22 cellular contexts compared by ENCODE assay signal in genomic region chr1:61091455-61091854, GRCh38. TPM values are rescaled to one million over a fixed set of nuclear protein-coding genes. Genes with fewer than 3 reads are reported as not detected.
DNase-seq lines count a peak whose midpoint lies in the region; ATAC-seq, FAIRE-seq and TF ChIP-seq lines count a peak whose summit lies in the region.
"Had no signal": no experiment of that assay in that cellular context is flagged by ENCODE, and none has a peak within 500 bp of the region (broad histone marks: within the 10 kb centered on the region; RNA-seq: fewer than 3 reads in every experiment).

No MANE protein-coding gene starts in this region.

- no peak for TF ChIP-seq POLR2A in K562 (conservative IDR thresholded peaks at IDR 0.05)
- TF ChIP-seq POLR2A in vagina (IDR thresholded peaks at IDR 0.05), result no peak

- H3K4me3 ChIP-seq in K562 (no peak overlapping the region), skeletal muscle tissue (ENCODE audit: low read length in 3 of 3) (peak overlapping the region in 2 of 3 donors; percentile 55 to 61), vagina (no peak overlapping the region), small intestine (ENCODE audit: low read depth in 1 of 2, low read length in 2 of 2) (no peak overlapping the region)
- H3K4me3 ChIP-seq: GM23338 had no signal

- POLR2A ChIA-PET in K562 (lab: Yijun Ruan, JAX), result interaction anchor here (1.2 to 1.3 kb wide), 2 partner anchors 14 to 19 kb away, joined by 4 to 5 read pairs; no protein-coding TSS in a partner anchor

- FAIRE-seq in K562 (lab: Jason Lieb, UNC) (no peak), small intestine (lab: Jason Lieb, UNC) (no peak)
- FAIRE-seq: D721Med had no signal

- no peaks in the 10 kb centered on the region; a peak in 2 of 5 replicates for H3K4me1 ChIP-seq in K562 (replicated peaks in 1 of 2; ENCODE audit: control insufficient read depth in 2 of 2, insufficient read depth in 2 of 2, low read length in 2 of 2)
- peaks cover 22 to 45% (median 30%) of the 10 kb centered on the region in 3 donors for H3K4me1 ChIP-seq in skeletal muscle tissue (ENCODE audit: control insufficient read depth in 3 of 3, insufficient read depth in 3 of 3, low read length in 3 of 3)
- H3K4me1 ChIP-seq in vagina, result peaks cover 59% of the 10 kb centered on the region
- H3K4me1 ChIP-seq in small intestine (ENCODE audit: control insufficient read depth in 2 of 2, insufficient read depth in 1 of 2, low read depth in 1 of 2, low read length in 1 of 2), result peaks cover 0 to 7% of the 10 kb centered on the region in 2 donors

- H3K4me2 ChIP-seq in K562 (ENCODE audit: insufficient read depth, low read length), result no peak overlapping the region
- H3K4me2 ChIP-seq: GM23338 had no signal

- H3K27ac ChIP-seq in K562 (ENCODE audit: extremely low read depth, low read depth, low read length) (no peak overlapping the region), skeletal muscle tissue (ENCODE audit: low read depth, low read length) (peak overlapping the region; percentile 88), vagina (no peak overlapping the region), small intestine (ENCODE audit: low read depth in 1 of 2, low read length in 1 of 2) (no peak overlapping the region)
- H3K27ac ChIP-seq: RWPE1 had no signal

- no peak overlapping the region for H3K9ac ChIP-seq in K562 (ENCODE audit: insufficient read depth in 1 of 2, low read depth in 2 of 2, low read length in 2 of 2)
- peak overlapping the region; percentile 36 to 63 (median 41) for H3K9ac ChIP-seq in skeletal muscle tissue (ENCODE audit: low read depth in 1 of 3, low read length in 3 of 3)

- 0 out of 2 replicates have a peak, but pooled peaks have one; percentile 30 for TF ChIP-seq EP300 in K562 (IDR thresholded peaks at IDR 0.05; ENCODE audit: low read length)

- no peak overlapping the region for H2AFZ ChIP-seq in K562 (ENCODE audit: low read depth, low read length)
- H2AFZ ChIP-seq: GM23338 had no signal

- DNase-seq in SK-MEL-5 (ENCODE audit: low read depth, low spot score), result peak; percentile 43
- DNase-seq in K562 (ENCODE audit: extremely low read depth in 1 of 4, low spot score in 3 of 4), result peak in 1 of 4 experiments; percentile 47
- no peak for DNase-seq in left lobe of liver (ENCODE audit: low spot score)
- no peak for DNase-seq in NCI-H446 treated with DMSO at 0.1 percent for 48 hours (lab: John Stamatoyannopoulos, UW)
- no peak for DNase-seq in vagina (ENCODE audit: extremely low spot score in 2 of 2)
- DNase-seq in small intestine, result no peak
- DNase-seq in SHP77 treated with DMSO at 0.1 percent for 48 hours (lab: John Stamatoyannopoulos, UW), result no peak
- DNase-seq: activated CD8-positive, alpha-beta T cell treated with anti-CD3 and anti-CD28 coated beads for 36 hours; activated T-cell treated with anti-CD3 and anti-CD28 coated beads, Interleukin-2, amount 50 U/mL, for 24 hours; foreskin fibroblast; IMR-90; NCI-H2107; NCI-H510A; nucleus accumbens; retina; stimulated activated CD4-positive, alpha-beta T cell treated with anti-CD3 and anti-CD28 coated beads, Interleukin-15, amount 100 ng/mL, for 24 hours; T-helper 9 cell had no signal

- no peaks in the 10 kb centered on the region for H3K9me3 ChIP-seq in K562 (replicated peaks; ENCODE audit: control insufficient read depth, insufficient read depth, low read depth, low read length)
- no peaks in the 10 kb centered on the region for H3K9me3 ChIP-seq in skeletal muscle tissue (ENCODE audit: control insufficient read depth in 3 of 3, low read length in 3 of 3)
- H3K9me3 ChIP-seq in vagina, result no peaks in the 10 kb centered on the region
- no peaks in the 10 kb centered on the region for H3K9me3 ChIP-seq in small intestine (ENCODE audit: control insufficient read depth, low read depth)

- TF ChIP-seq CTCF in K562 (IDR thresholded peaks at IDR 0.05 in 2 of 3, conservative IDR thresholded peaks at IDR 0.05 in 1 of 3; ENCODE audit: insufficient read depth in 2 of 3, low read depth in 1 of 3, low read length in 3 of 3), result no peak
- no peak for TF ChIP-seq CTCF in vagina (IDR thresholded peaks at IDR 0.05)

- no peak for TF ChIP-seq RAD21 in K562 (CRISPR knock-in tag; conservative IDR thresholded peaks at IDR 0.05 in 1 of 2, IDR thresholded peaks at IDR 0.05 in 1 of 2)

- BruUV-seq in K562 (replicated peaks; lab: Mats Ljungman, UMichigan), result no TSS peak

- in situ Hi-C loops in SK-MEL-5 (cut with HindIII; ENCODE audit: low pct_unique_long_range_greater_than_20kb, low sequenced_read_pairs), result no loop called here
- in situ Hi-C loops in K562 (cut with MboI), result no loop called here

- H4K20me1 ChIP-seq in K562 (replicated peaks; ENCODE audit: control insufficient read depth, insufficient read depth, low read length), result peaks cover 6% of the 10 kb centered on the region; the same call in 1 of the 2 replicates

- ATAC-seq in K562 (no peak; the same call in 2 of the 3 replicates), left lobe of liver (peak; percentile 51)
- ATAC-seq: activated CD4-positive, CD25-positive, alpha-beta regulatory T cell treated with anti-CD3 and anti-CD28 coated beads, Interleukin-2, amount 50 U/mL, for 24 hours; activated CD8-positive, alpha-beta T cell treated with anti-CD3 and anti-CD28 coated beads for 36 hours; GM23338 had no signal

- H3K36me3 ChIP-seq in K562 (ENCODE audit: control insufficient read depth, insufficient read depth, low read length) (peaks cover 56% of the 10 kb centered on the region), skeletal muscle tissue (ENCODE audit: control insufficient read depth in 3 of 3, insufficient read depth in 3 of 3, low read length in 3 of 3) (peaks cover 0 to 7% (median 2%) of the 10 kb centered on the region in 3 donors), vagina (peaks cover 0 to 9% of the 10 kb centered on the region in 2 donors), small intestine (ENCODE audit: control insufficient read depth in 2 of 2, insufficient read depth in 2 of 2, low read length in 2 of 2) (no peaks in the 10 kb centered on the region)

- 8% methylated on average over 3 of the region's 3 CpGs for WGBS in K562 (ENCODE audit: insufficient coverage, low coverage, missing lambda C conversion rate)
- 21 to 43% (median 37%) methylated on average over 3 of the region's 3 CpGs for WGBS in small intestine, 3 donors

- no peaks in the 10 kb centered on the region for H3K27me3 ChIP-seq in K562 (ENCODE audit: control insufficient read depth in 2 of 2, insufficient read depth in 2 of 2, low read length in 2 of 2)
- H3K27me3 ChIP-seq in skeletal muscle tissue (ENCODE audit: control insufficient read depth in 3 of 3, insufficient read depth in 3 of 3, low read length in 3 of 3), result no peaks in the 10 kb centered on the region
- H3K27me3 ChIP-seq in vagina, result no peaks in the 10 kb centered on the region
- H3K27me3 ChIP-seq in small intestine (ENCODE audit: control insufficient read depth in 2 of 2, insufficient read depth in 2 of 2, low read length in 2 of 2), result no peaks in the 10 kb centered on the region

- no peaks in the 10 kb centered on the region for H3K9me1 ChIP-seq in K562 (ENCODE audit: control insufficient read depth, insufficient read depth, low read length)

- CTCF ChIA-PET in K562 (lab: Yijun Ruan, JAX; ENCODE audit: low intra/inter-chr PET ratio), result no interaction called here

- intact Hi-C loops in K562 (cut with micrococcal nuclease) (loop anchor here (10.0 kb wide), 1 partner anchor 763 kb away; no protein-coding TSS in a partner anchor), vagina (cut with DNase I) (no loop called here)

- H3K79me2 ChIP-seq in K562 (ENCODE audit: control insufficient read depth, insufficient read depth, low read length), result peaks cover 99% of the 10 kb centered on the region

TF ChIP-seq in K562, 482 proteins besides CTCF, POLR2A, EP300 and RAD21 (continues in another document):
- TF ChIP-seq DPF2 (IDR thresholded peaks at IDR 0.05), result peak; percentile 31; the same call in 1 of the 2 replicates
- TF ChIP-seq ZNF75A (CRISPR knock-in tag; IDR thresholded peaks at IDR 0.05), result no peak
- no peak for TF ChIP-seq KLF6 (CRISPR knock-in tag; IDR thresholded peaks at IDR 0.05; ENCODE audit: borderline replicate concordance)
- TF ChIP-seq PML (IDR thresholded peaks at IDR 0.05; ENCODE audit: low read length), result 0 out of 2 replicates have a peak, but pooled peaks have one; percentile 41
- no peak for TF ChIP-seq POLR2AphosphoS5 (IDR thresholded peaks at IDR 0.05; ENCODE audit: control insufficient read depth, insufficient read depth, low read depth, low read length)
- TF ChIP-seq SMAD3 (CRISPR knock-in tag; conservative IDR thresholded peaks at IDR 0.05), result no peak
- peak; percentile 50; the same call in 1 of the 2 replicates for TF ChIP-seq ADNP (tag; IDR thresholded peaks at IDR 0.05)
- no peak for TF ChIP-seq SMARCA5 (IDR thresholded peaks at IDR 0.05)
- TF ChIP-seq NCOA2 (IDR thresholded peaks at IDR 0.05; ENCODE audit: partially characterized antibody in 2 of 2), result peak in 1 of 2 experiments; percentile 9
- no peak for TF ChIP-seq CHD2 (IDR thresholded peaks at IDR 0.05; ENCODE audit: low read depth, low read length)
- TF ChIP-seq ZNF23 (CRISPR knock-in tag; IDR thresholded peaks at IDR 0.05), result no peak

RNA-seq across cellular contexts. Expression of gene NFIA, which starts 9.1 kb away (rescaled TPM):
- total RNA-seq in SK-MEL-5 (2014; rRNA removed; shearing (Covaris generic)), result 12.5 and 12.6 TPM in 2 replicates
- 13.1 and 17.1 TPM in 2 replicates for polyA plus RNA-seq in SK-MEL-5 (2015; cell fraction: cytosol; rRNA removed)
- 10.2 and 13.9 TPM in 2 replicates for polyA plus RNA-seq in SK-MEL-5 (2015; cell fraction: nucleus; rRNA removed)
- total RNA-seq in K562 (2011; cell fraction: chromatin; rRNA removed; ENCODE audit: low replicate concordance), result 64.5 and 151 TPM in 2 replicates
- 18.0 and 29.1 TPM in 2 replicates for total RNA-seq in K562 (2011; cell fraction: nucleolus; rRNA removed)
- total RNA-seq in K562 (2011; cell fraction: nucleoplasm; rRNA removed), result 50.7 and 73.9 TPM in 2 replicates
- total RNA-seq in K562 (2014; rRNA removed), result 6.5 and 9.5 TPM in 2 replicates
- 20.3 and 22.6 TPM in 2 replicates for total RNA-seq in K562 (2014; rRNA removed; fragmentation: Illumina TruSeq; extraction: Trizol)
- total RNA-seq in K562 (2015; rRNA removed; fragmentation: Illumina TruSeq; extraction: Trizol), result 16.1 and 16.2 TPM in 2 replicates
- total RNA-seq in K562 (2021), result 24.2 and 24.9 TPM in 2 replicates
- polyA plus RNA-seq in K562 (2011; rRNA removed), result 9.8 and 11.5 TPM in 2 replicates
- polyA plus RNA-seq in K562 (2011; cell fraction: cytosol; rRNA removed), result 12.0 and 15.8 TPM in 2 replicates
- polyA plus RNA-seq in K562 (2011; cell fraction: nucleus; rRNA removed), result 17.4 and 18.8 TPM in 2 replicates
- polyA plus RNA-seq in K562 (2012), result 3.9 and 4.2 TPM in 2 replicates
- polyA plus RNA-seq in K562 (2014; fragmentation: Illumina TruSeq; extraction: Trizol), result 8.5 and 9.1 TPM in 2 replicates
- polyA plus RNA-seq in K562 (2014; fragmentation: Nextera tagmentation; extraction: Ambion mirVana), result 10 to 100 TPM in 1 of 2 experiments, 1 to 10 TPM in 1; 5.3 to 10.1 TPM
- 7.0 and 8.6 TPM in 2 replicates for polyA plus RNA-seq in K562 (2014; rRNA removed)
- polyA minus RNA-seq in K562 (2011; rRNA and poly(A)+ RNA removed), result 37.6 and 46.6 TPM in 2 replicates
- polyA minus RNA-seq in K562 (2011; cell fraction: cytosol; rRNA and poly(A)+ RNA removed), result 14.5 and 18.2 TPM in 2 replicates
- 45.4 and 75.9 TPM in 2 replicates for polyA minus RNA-seq in K562 (2011; cell fraction: nucleus; rRNA and poly(A)+ RNA removed)
- 69.9 TPM for total RNA-seq in left lobe of liver
- 31.3 TPM for total RNA-seq in skeletal muscle tissue
- 59.2 TPM for total RNA-seq in vagina
- polyA plus RNA-seq in small intestine, result 1 to 10 TPM; 1.6 to 9.7 (median 2.5) TPM

Comparison
In these comparisons a context has a peak if more than half of its experiments do, and no peak if none do; other contexts are left out.
1. H3K4me3 ChIP-seq: peak in skeletal muscle tissue (2 of 3); none in K562 (single experiment), vagina (0 of 2) and small intestine (0 of 2).
2. H3K9ac ChIP-seq: peak in skeletal muscle tissue (3 of 3); none in K562 (0 of 2).